ENCODE assay signal across 8 cellular contexts in genomic region chr17:62653002-62653830, GRCh38. TPM values are rescaled to one million over a fixed set of nuclear protein-coding genes. Genes with fewer than 3 reads are reported as not detected.
A peak's percentile ranks its signal among the peaks of the same experiment; 100 is the strongest.
DNase-seq lines count a peak whose midpoint lies in the region; ATAC-seq and TF ChIP-seq lines count a peak whose summit lies in the region.

No MANE protein-coding gene starts in this region.

- DNase-seq in NOMO-1 treated with dmso at 0.1 percent for 144 hours (lab: John Stamatoyannopoulos, UW; ENCODE audit: unreplicated experiment) (peak; percentile 85), esophagus muscularis mucosa (ENCODE audit: extremely low spot score) (no peak)
- DNase-seq in activated CD8-positive, alpha-beta memory T cell treated with anti-CD3 and anti-CD28 coated beads, Interleukin-2, amount 50 U/mL, for 48 hours: peak; percentile 92
- peak; percentile 22 to 71 (median 50) for DNase-seq in naive thymus-derived CD8-positive, alpha-beta T cell

- H3K27ac Mint-ChIP-seq in naive thymus-derived CD8-positive, alpha-beta T cell: peak overlapping the region; percentile 26 to 94 (median 88)
- peak overlapping the region; percentile 26 for H3K27ac Mint-ChIP-seq in stimulated activated naive CD8-positive, alpha-beta T cell treated with anti-CD3 and anti-CD28 coated beads, Interleukin-15, Interleukin-2, amounts not matched to agents 100 ng/mL and 50 ng/mL, for 24 hours

- intact Hi-C loops in esophagus muscularis mucosa (cut with DNase I): no loop called here

- H3K4me1 Mint-ChIP-seq in naive thymus-derived CD8-positive, alpha-beta T cell: peaks cover 8 to 22% (median 19%) of the 10 kb centered on the region in 4 donors
- peaks cover 29% of the 10 kb centered on the region for H3K4me1 Mint-ChIP-seq in stimulated activated naive CD8-positive, alpha-beta T cell treated with anti-CD3 and anti-CD28 coated beads, Interleukin-15, Interleukin-2, amounts not matched to agents 100 ng/mL and 50 ng/mL, for 24 hours (ENCODE audit: low read depth)

- H3K27ac ChIP-seq in C4-2B (peak overlapping the region; percentile 60), esophagus muscularis mucosa (replicated peaks in 1 of 4) (peak overlapping the region; percentile 50 to 79 (median 60))

- H3K27me3 Mint-ChIP-seq in naive thymus-derived CD8-positive, alpha-beta T cell: no peaks in the 10 kb centered on the region
- peaks cover 24% of the 10 kb centered on the region for H3K27me3 Mint-ChIP-seq in stimulated activated naive CD8-positive, alpha-beta T cell treated with anti-CD3 and anti-CD28 coated beads, Interleukin-15, Interleukin-2, amounts not matched to agents 100 ng/mL and 50 ng/mL, for 24 hours

- ATAC-seq in GM19463 (IDR thresholded peaks at IDR 0.05; ENCODE audit: unreplicated experiment) (peak; percentile 85), HG03571 (IDR thresholded peaks at IDR 0.05; ENCODE audit: unreplicated experiment) (peak; percentile 72)
- ATAC-seq in naive thymus-derived CD8-positive, alpha-beta T cell: peak; percentile 78 to 88

- peaks cover 30 to 43% (median 35%) of the 10 kb centered on the region in 4 donors for H3K4me1 ChIP-seq in esophagus muscularis mucosa

- WGBS in esophagus muscularis mucosa: 13% methylated on average over 18 of the region's 30 CpGs

- H3K9me3 ChIP-seq in esophagus muscularis mucosa: no peaks in the 10 kb centered on the region

- POLR2A ChIA-PET in naive thymus-derived CD8-positive, alpha-beta T cell (lab: Charles Lee): interaction anchor here (0.6 to 1.2 kb wide), 2 partner anchors 60 to 70 kb away, joined by 3 read pairs; no protein-coding TSS in a partner anchor

- H3K4me3 Mint-ChIP-seq in naive thymus-derived CD8-positive, alpha-beta T cell: peak overlapping the region; percentile 85 to 98 (median 90)
- peak overlapping the region; percentile 76 for H3K4me3 Mint-ChIP-seq in stimulated activated naive CD8-positive, alpha-beta T cell treated with anti-CD3 and anti-CD28 coated beads, Interleukin-15, Interleukin-2, amounts not matched to agents 100 ng/mL and 50 ng/mL, for 24 hours

- peaks cover 0 to 31% (median 4%) of the 10 kb centered on the region in 4 donors for H3K27me3 ChIP-seq in esophagus muscularis mucosa

- TF ChIP-seq CTCF in C4-2B (conservative IDR thresholded peaks at IDR 0.05): no peak
- TF ChIP-seq CTCF in esophagus muscularis mucosa (IDR thresholded peaks at IDR 0.05): no peak

- no peaks in the 10 kb centered on the region for H3K9me3 Mint-ChIP-seq in naive thymus-derived CD8-positive, alpha-beta T cell
- H3K9me3 Mint-ChIP-seq in stimulated activated naive CD8-positive, alpha-beta T cell treated with anti-CD3 and anti-CD28 coated beads, Interleukin-15, Interleukin-2, amounts not matched to agents 100 ng/mL and 50 ng/mL, for 24 hours: no peaks in the 10 kb centered on the region

- no peaks in the 10 kb centered on the region for H3K36me3 ChIP-seq in esophagus muscularis mucosa

- no peak for TF ChIP-seq EP300 in esophagus muscularis mucosa (IDR thresholded peaks at IDR 0.05)

- H3K36me3 Mint-ChIP-seq in naive thymus-derived CD8-positive, alpha-beta T cell: no peaks in the 10 kb centered on the region
- no peaks in the 10 kb centered on the region for H3K36me3 Mint-ChIP-seq in stimulated activated naive CD8-positive, alpha-beta T cell treated with anti-CD3 and anti-CD28 coated beads, Interleukin-15, Interleukin-2, amounts not matched to agents 100 ng/mL and 50 ng/mL, for 24 hours (ENCODE audit: low read depth)

- no peak for TF ChIP-seq POLR2A in esophagus muscularis mucosa (IDR thresholded peaks at IDR 0.05; ENCODE audit: low read depth)

- H3K4me3 ChIP-seq in esophagus muscularis mucosa: peak overlapping the region; percentile 52 to 64 (median 54)

RNA-seq across cellular contexts. Expression of gene MRC2, which starts 25.7 kb away (rescaled TPM):
- total RNA-seq in esophagus muscularis mucosa: 10 to 100 TPM; 31.0 to 57.7 (median 40.4) TPM
- total RNA-seq in naive thymus-derived CD8-positive, alpha-beta T cell: 10 to 100 TPM in 1 of 2 experiments, 1 to 10 TPM in 1; 7.3 to 11.0 TPM
- 1 to 10 TPM in 1 of 3 donors, under 1 TPM in 2; 0.74 to 1.3 (median 0.80) TPM for polyA plus RNA-seq in naive thymus-derived CD8-positive, alpha-beta T cell
